In genomic region chr3:119294402-119294888, GRCh38 we compare ENCODE assay signal across 8 cellular contexts. TPM values are rescaled to one million over a fixed set of nuclear protein-coding genes. Genes with fewer than 3 reads are reported as not detected.
DNase-seq lines count a peak whose midpoint lies in the region; ATAC-seq and TF ChIP-seq lines count a peak whose summit lies in the region.

No MANE protein-coding gene starts in this region.

- H3K4me1 ChIP-seq in PC-9 (replicated peaks; ENCODE audit: insufficient read depth) = peaks cover 13% of the 10 kb centered on the region
- peaks cover 3 to 54% (median 44%) of the 10 kb centered on the region in 12 donors for H3K4me1 ChIP-seq in heart left ventricle

- H3K36me3 ChIP-seq in PC-9 (ENCODE audit: low read depth) = no peaks in the 10 kb centered on the region
- H3K36me3 ChIP-seq in heart left ventricle = peaks cover 0 to 18% (median 11%) of the 10 kb centered on the region in 9 donors

- H4K20me1 ChIP-seq in PC-9 (ENCODE audit: insufficient read depth) = no peaks in the 10 kb centered on the region

- no TSS peak for BruUV-seq in PC-9 (replicated peaks; lab: Mats Ljungman, UMichigan)

- H3K9me3 ChIP-seq in PC-9 (ENCODE audit: insufficient read depth, low read depth) = no peaks in the 10 kb centered on the region
- no peaks in the 10 kb centered on the region for H3K9me3 ChIP-seq in heart left ventricle

- no peaks in the 10 kb centered on the region for H3K79me2 ChIP-seq in PC-9 (ENCODE audit: low read depth)

- H3K27me3 ChIP-seq in PC-9 (ENCODE audit: insufficient read depth, low read depth) (no peaks in the 10 kb centered on the region), heart left ventricle (no peaks in the 10 kb centered on the region)

- H3K9me2 ChIP-seq in PC-9 (ENCODE audit: insufficient read depth) = no peaks in the 10 kb centered on the region

- peak; percentile 31 for DNase-seq in 8988T
- DNase-seq in PC-9 = peak; percentile 47 to 50
- DNase-seq in activated gamma-delta T cell treated with Interleukin-2 at 50 U/mL for 16 hours = peak; percentile 57
- peak; percentile 63 to 84 (median 69) for DNase-seq in heart left ventricle
- DNase-seq in sciatic nerve (ENCODE audit: low spot score) = peak; percentile 75
- DNase-seq in T1000 (lab: John Stamatoyannopoulos, UW) = no peak

- peak; percentile 62 for ATAC-seq in GM18520 (IDR thresholded peaks at IDR 0.05; ENCODE audit: unreplicated experiment)
- ATAC-seq in HG02981 (IDR thresholded peaks at IDR 0.05; ENCODE audit: unreplicated experiment) = peak; percentile 65
- peak; percentile 39 to 67 (median 56) for ATAC-seq in heart left ventricle
- peak; percentile 75 for ATAC-seq in sciatic nerve

- peaks cover 14% of the 10 kb centered on the region; the same call in 1 of the 2 replicates for H3F3A ChIP-seq in PC-9 (ENCODE audit: insufficient read depth, low read depth)

- WGBS in heart left ventricle, 4 donors = 0% methylated on average over 18 to 43 of the region's 43 CpGs

- TF ChIP-seq CTCF in PC-9 (conservative IDR thresholded peaks at IDR 0.05) (no peak), heart left ventricle (IDR thresholded peaks at IDR 0.05) (no peak)

- no peak for TF ChIP-seq POLR2A in heart left ventricle (IDR thresholded peaks at IDR 0.05)

- H3K27ac ChIP-seq in PC-9 (peak overlapping the region; percentile 27; the same call in 1 of the 2 replicates), heart left ventricle (peak overlapping the region; percentile 96 to 100 (median 98))

- CTCF ChIA-PET in PC-9 (lab: Charles Lee) = interaction anchor here (0.6 kb wide), 2 partner anchors 38 to 147 kb away, joined by 4 to 7 read pairs; no protein-coding TSS in a partner anchor

- POLR2A ChIA-PET in PC-9 (lab: Charles Lee; ENCODE audit: unreplicated experiment) = no interaction called here

- peak overlapping the region; percentile 85 for H3K4me3 ChIP-seq in PC-9
- H3K4me3 ChIP-seq in heart left ventricle = peak overlapping the region; percentile 74 to 97 (median 88)

- peak overlapping the region; percentile 91 for H2AFZ ChIP-seq in PC-9

- intact Hi-C loops in PC-9 (cut with micrococcal nuclease; ENCODE audit: unreplicated experiment) = loop anchor here (2.0 kb wide), 1 partner anchor 28 kb away; no protein-coding TSS in a partner anchor
- intact Hi-C loops in heart left ventricle (cut with DNase I) = loop anchor here in 5 of 10 donors (1.0 to 5.0 kb wide), 4 partner anchors 14 to 52 kb away; partner anchors contain the start of gene B4GALT4 (in 1 of the 5)
- intact Hi-C loops in sciatic nerve (cut with DNase I) = no loop called here

- H3K4me2 ChIP-seq in PC-9 = peak overlapping the region; percentile 97

RNA-seq across cellular contexts. Expression of gene ARHGAP31, which starts 0.3 kb away (rescaled TPM):
- total RNA-seq in PC-9 (2021) (0.48 and 0.58 TPM in 2 replicates), heart left ventricle (10 to 100 TPM; 29.8 to 79.1 (median 37.8) TPM), sciatic nerve (85.6 TPM)
- 10 to 100 TPM; 10.4 to 28.6 TPM for polyA plus RNA-seq in heart left ventricle

RNA-seq across cellular contexts. Expression of gene B4GALT4, which starts 53.8 kb away (rescaled TPM):
- total RNA-seq in PC-9 (2021) = 21.8 and 32.9 TPM in 2 replicates
- 10 to 100 TPM in 6 of 9 donors, 1 to 10 TPM in 3; 8.1 to 15.9 (median 10.6) TPM for total RNA-seq in heart left ventricle
- polyA plus RNA-seq in heart left ventricle = 10 to 100 TPM; 13.0 to 14.0 TPM
- 26.7 TPM for total RNA-seq in sciatic nerve

Comparison
In these comparisons a context has a peak if more than half of its experiments do, and no peak if none do; other contexts are left out.
1. RNA of gene ARHGAP31, which starts 0.3 kb away (total RNA-seq): 85.6 TPM in sciatic nerve (single experiment) and 29.8 to 79.1 TPM in heart left ventricle; 0.48 to 0.58 TPM in PC-9; every median in the first group is over 10 times any median in the second.
2. Peak in every context shown above with its lines, with median percentiles within 50 percentile points of each other: ATAC-seq.